In genomic region chr19:14073925-14074838, GRCh38 we compare ENCODE assay signal across 9 cellular contexts. TPM values are rescaled to one million over a fixed set of nuclear protein-coding genes. Genes with fewer than 3 reads are reported as not detected.
DNase-seq lines count a peak whose midpoint lies in the region; ATAC-seq, FAIRE-seq and TF ChIP-seq lines count a peak whose summit lies in the region.
"Had no signal": no experiment of that assay in that cellular context is flagged by ENCODE, and none has a peak within 500 bp of the region (broad histone marks: within the 10 kb centered on the region; RNA-seq: fewer than 3 reads in every experiment).

No MANE protein-coding gene starts in this region.

- H3K4me2 ChIP-seq in H1 (ENCODE audit: insufficient read depth in 1 of 2, low read depth in 2 of 2, low read length in 2 of 2) = peak overlapping the region; percentile 57 to 98

- H3K18ac ChIP-seq in H1 (ENCODE audit: extremely low read depth, low read length) = peak overlapping the region; percentile 32; the same call in 1 of the 2 replicates

- no peak for TF ChIP-seq CTCF in H1 (IDR thresholded peaks at IDR 0.05; ENCODE audit: control extremely low read depth in 1 of 3, insufficient read depth in 1 of 3, low read depth in 1 of 3, low read length in 3 of 3)

- H4K20me1 ChIP-seq in H1 (replicated peaks in 1 of 2; ENCODE audit: control insufficient read depth in 1 of 2, insufficient read depth in 2 of 2, low read length in 2 of 2) = peaks cover 0 to 2% of the 10 kb centered on the region in 2 experiments

- no peak overlapping the region for H4K91ac ChIP-seq in H1 (replicated peaks; ENCODE audit: insufficient read length, low read length)

- H4K5ac ChIP-seq in H1 (ENCODE audit: insufficient read length, low read depth, low read length) = no peak overlapping the region

- H3K36me3 ChIP-seq in SJSA1 (no peaks in the 10 kb centered on the region), H1 (ENCODE audit: control insufficient read depth in 2 of 4, insufficient read depth in 4 of 4, low read length in 3 of 4) (no peaks in the 10 kb centered on the region), aorta (ENCODE audit: control insufficient read depth in 1 of 2, insufficient read depth in 2 of 2, low read length in 1 of 2) (no peaks in the 10 kb centered on the region)

- H3K14ac ChIP-seq in H1 (ENCODE audit: insufficient read length) = no peak overlapping the region

- peak overlapping the region; percentile 52 for H3K4me3 ChIP-seq in SJSA1
- peak overlapping the region; percentile 42 to 66 (median 50) for H3K4me3 ChIP-seq in H1 (ENCODE audit: extremely low read depth in 1 of 4, insufficient read depth in 2 of 4, low read depth in 3 of 4, low read length in 4 of 4)
- peak overlapping the region; percentile 29 to 52 for H3K4me3 ChIP-seq in aorta (ENCODE audit: low read length in 2 of 2)

- FAIRE-seq in H1 (lab: Jason Lieb, UNC) = no peak
- FAIRE-seq: islet of Langerhans had no signal

- no peak for TF ChIP-seq POLR2A in H1 (IDR thresholded peaks at IDR 0.05; ENCODE audit: control extremely low read depth in 1 of 2, low read depth in 2 of 2, low read length in 2 of 2)

- peak overlapping the region; percentile 84 for H3K4me3 Mint-ChIP-seq in activated T-cell treated with anti-CD3 and anti-CD28 coated beads, Interleukin-2, amount 50 U/mL, for 24 hours

- H2BK5ac ChIP-seq in H1 (ENCODE audit: low read depth, low read length) = no peak overlapping the region

- no peak overlapping the region for H3K23ac ChIP-seq in H1 (ENCODE audit: insufficient read length)

- peaks cover 4% of the 10 kb centered on the region for H3K36me3 Mint-ChIP-seq in activated T-cell treated with anti-CD3 and anti-CD28 coated beads, Interleukin-2, amount 50 U/mL, for 24 hours (ENCODE audit: low read depth)

- H3K27ac Mint-ChIP-seq in activated T-cell treated with anti-CD3 and anti-CD28 coated beads, Interleukin-2, amount 50 U/mL, for 24 hours = peak overlapping the region; percentile 47

- CTCF ChIA-PET in H1 (lab: Charles Lee; ENCODE audit: partially characterized antibody) = interaction anchor here (0.6 to 7.0 kb wide), 23 partner anchors 8 to 216 kb away, joined by 3 to 103 read pairs (median 4); partner anchors contain the start of genes C19orf67, NANOS3 and PALM3

- H2BK20ac ChIP-seq in H1 (ENCODE audit: low read length) = no peak overlapping the region

- H4K8ac ChIP-seq in H1 (ENCODE audit: extremely low read depth, insufficient read depth, low read length) = peak overlapping the region; percentile 62

- intact Hi-C loops in aorta (cut with DNase I) = loop anchor here (1.0 to 10.0 kb wide), 3 partner anchors 193 to 299 kb away; partner anchors contain the start of gene C19orf53 (in 1 of the 2)

- no peaks in the 10 kb centered on the region for H3K79me2 ChIP-seq in H1 (ENCODE audit: control insufficient read depth in 1 of 2, insufficient read depth in 2 of 2, low read length in 2 of 2)

- peaks cover 11% of the 10 kb centered on the region for H3K9me3 ChIP-seq in SJSA1 (replicated peaks)
- no peaks in the 10 kb centered on the region; a peak in 1 of 4 replicates for H3K9me3 ChIP-seq in H1 (ENCODE audit: insufficient read depth in 2 of 2, low read depth in 1 of 2, low read length in 1 of 2)
- no peaks in the 10 kb centered on the region for H3K9me3 ChIP-seq in aorta (ENCODE audit: control insufficient read depth, low read length)

- no peaks in the 10 kb centered on the region for H3K9me3 Mint-ChIP-seq in activated T-cell treated with anti-CD3 and anti-CD28 coated beads, Interleukin-2, amount 50 U/mL, for 24 hours

- no peak overlapping the region for H2BK15ac ChIP-seq in H1 (ENCODE audit: low read length)

- no peak overlapping the region for H2BK12ac ChIP-seq in H1 (ENCODE audit: low read depth, low read length)

- no peak overlapping the region for H3K4ac ChIP-seq in H1 (replicated peaks; ENCODE audit: insufficient read length, low read depth, low read length)

- no peaks in the 10 kb centered on the region for H3K79me1 ChIP-seq in H1 (ENCODE audit: low read depth, low read length)

- H3K4me1 ChIP-seq in SJSA1 (replicated peaks) (peaks cover 36% of the 10 kb centered on the region), H1 (replicated peaks in 1 of 4; ENCODE audit: control insufficient read depth in 3 of 4, insufficient read depth in 4 of 4, low read length in 3 of 4) (peaks cover 0 to 15% (median 9%) of the 10 kb centered on the region in 4 experiments; a peak in 5 of 7 replicates), aorta (ENCODE audit: control insufficient read depth in 1 of 2, insufficient read depth in 2 of 2, low read length in 2 of 2) (no peaks in the 10 kb centered on the region)

- peak; percentile 46 for DNase-seq in activated T-cell treated with anti-CD3 and anti-CD28 coated beads, Interleukin-2, amount 50 U/mL, for 24 hours
- DNase-seq in activated T-cell treated with anti-CD3 and anti-CD28 coated beads, Interleukin-2, amount 50 U/mL, for 1 hour = no peak
- DNase-seq in SJSA1 (ENCODE audit: low read depth in 1 of 2, low spot score in 2 of 2) = peak in 1 of 2 experiments; percentile 53
- peak in 1 of 2 experiments; percentile 64 for DNase-seq in H1 (ENCODE audit: low read depth in 1 of 2, low spot score in 2 of 2)
- peak; percentile 30 for DNase-seq in myocyte (ENCODE audit: low read depth)
- DNase-seq in aorta = no peak

- H3K27me3 Mint-ChIP-seq in activated T-cell treated with anti-CD3 and anti-CD28 coated beads, Interleukin-2, amount 50 U/mL, for 24 hours = peaks cover 3% of the 10 kb centered on the region

- H3K27me3 ChIP-seq in SJSA1 (replicated peaks) (peaks cover 25% of the 10 kb centered on the region), H1 (replicated peaks in 1 of 4; ENCODE audit: control insufficient read depth in 3 of 4, extremely low read depth in 1 of 4, insufficient read depth in 3 of 4, low read length in 3 of 4) (peaks cover 17 to 40% (median 32%) of the 10 kb centered on the region in 4 experiments), aorta (ENCODE audit: control insufficient read depth in 1 of 2, insufficient read depth in 2 of 2, low read length in 1 of 2) (no peaks in the 10 kb centered on the region)

- no peak for TF ChIP-seq EP300 in H1 (IDR thresholded peaks at IDR 0.05; ENCODE audit: borderline replicate concordance in 1 of 2, low read depth in 2 of 2, low read length in 2 of 2)

- H3K27ac ChIP-seq in SJSA1 (no peak overlapping the region), H1 (ENCODE audit: low read depth, low read length) (no peak overlapping the region), aorta (ENCODE audit: low read depth in 1 of 2, low read length in 2 of 2) (peak overlapping the region; percentile 30 to 69)

- POLR2A ChIA-PET in H1 (lab: Charles Lee; ENCODE audit: partially characterized antibody) = interaction anchor here (0.7 to 2.6 kb wide), 5 partner anchors 18 to 193 kb away, joined by 3 to 10 read pairs (median 3); partner anchors contain the start of gene IL27RA

- no peak overlapping the region for H2BK120ac ChIP-seq in H1 (replicated peaks; ENCODE audit: low read depth, low read length)

- H2AFZ ChIP-seq in H1 (ENCODE audit: low read length) = peak overlapping the region; percentile 64; the same call in 1 of the 2 replicates

- H2AK5ac ChIP-seq in H1 (ENCODE audit: low read depth, low read length) = no peak overlapping the region

- H3K9ac ChIP-seq in H1 (replicated peaks in 1 of 4; ENCODE audit: extremely low read depth in 1 of 4, low read depth in 3 of 4, low read length in 3 of 4) = no peak overlapping the region; a peak in 2 of 7 replicates

- 16% methylated on average over 38 of the region's 44 CpGs; no CpG with 5 or more reads in 1 of the 2 experiments for WGBS in H1 (ENCODE audit: extremely low coverage in 1 of 2, insufficient coverage in 1 of 2, insufficient read length in 1 of 2, insufficient replicate concordance in 2 of 2, low coverage in 1 of 2, low lambda C conversion rate in 2 of 2, missing lambda C conversion rate in 1 of 2), 2 experiments
- 1% methylated on average over 42 to 44 of the region's 44 CpGs for WGBS in aorta, 2 donors

- ATAC-seq in aorta (ENCODE audit: low FRiP score) = peak; percentile 30
- no peak for ATAC-seq in GM21526 (IDR thresholded peaks at IDR 0.05; ENCODE audit: low FRiP score, unreplicated experiment)
- no peak for ATAC-seq in GM19351 (IDR thresholded peaks at IDR 0.05; ENCODE audit: unreplicated experiment)

- H3K23me2 ChIP-seq in H1 (ENCODE audit: low read depth, low read length) = peaks cover 18% of the 10 kb centered on the region; the same call in 1 of the 2 replicates

- no peak overlapping the region for H3K56ac ChIP-seq in H1 (replicated peaks; ENCODE audit: insufficient read length, low read depth, low read length)

- no peak for TF ChIP-seq RAD21 in H1 (IDR thresholded peaks at IDR 0.05 in 1 of 2, conservative IDR thresholded peaks at IDR 0.05 in 1 of 2; ENCODE audit: low read depth in 2 of 2, low read length in 2 of 2)

- H3K4me1 Mint-ChIP-seq in activated T-cell treated with anti-CD3 and anti-CD28 coated beads, Interleukin-2, amount 50 U/mL, for 24 hours (ENCODE audit: low read depth) = peaks cover 26% of the 10 kb centered on the region

RNA-seq across cellular contexts. Expression of gene MISP3, which starts 1.6 kb away (rescaled TPM):
- total RNA-seq in SJSA1 (2014; rRNA removed; shearing (Covaris generic)) = 0.34 TPM in 1 of 2 replicates, not detected in the other
- total RNA-seq in H1 (2021; fragmentation: NEBNext Ultra II Directional; extraction: Animal tissue kit (Norgen Biotek cat#: 25700)) = 0.92 and 1.4 TPM in 2 replicates
- polyA plus RNA-seq in H1 (2011; rRNA removed) (0.74 and 0.96 TPM in 2 replicates), aorta (1 to 10 TPM; 4.7 to 6.6 TPM)
- 1.3 TPM for polyA plus RNA-seq in H1 (2011; cell fraction: cytosol; rRNA removed)
- 2.1 TPM for polyA plus RNA-seq in H1 (2011; cell fraction: nucleus; rRNA removed)
- 1.2 to 2.2 TPM (median 1.6 TPM) in 4 replicates for polyA plus RNA-seq in H1 (2012, experiment 1 of 2)
- 0.89 TPM for polyA plus RNA-seq in H1 (2012, experiment 2 of 2)
- 1.3 TPM for polyA plus RNA-seq in H1 (2013, experiment 1 of 2)
- polyA plus RNA-seq in H1 (2013, experiment 2 of 2) = 1.2 TPM
- polyA minus RNA-seq in H1 (2011; rRNA and poly(A)+ RNA removed) = 0.10 and 0.16 TPM in 2 replicates
- not detected for polyA minus RNA-seq in H1 (2011; cell fraction: cytosol; rRNA and poly(A)+ RNA removed)
- 0.80 TPM for polyA minus RNA-seq in H1 (2011; cell fraction: nucleus; rRNA and poly(A)+ RNA removed)
- total RNA-seq in myocyte (2.7 and 3.0 TPM in 2 replicates), aorta (1 to 10 TPM; 1.2 to 2.2 TPM)
- 6.7 TPM for polyA plus RNA-seq in myocyte (2012)

RNA-seq across cellular contexts. Expression of gene C19orf67, which starts 11.4 kb away (rescaled TPM):
- not detected in 2 replicates for total RNA-seq in SJSA1 (2014; rRNA removed; shearing (Covaris generic))
- 0.52 TPM in 1 of 2 replicates, not detected in the other for total RNA-seq in H1 (2021; fragmentation: NEBNext Ultra II Directional; extraction: Animal tissue kit (Norgen Biotek cat#: 25700))
- 0.12 and 0.25 TPM in 2 replicates for polyA plus RNA-seq in H1 (2011; rRNA removed)
- polyA plus RNA-seq in H1 (2011; cell fraction: cytosol; rRNA removed) = 0.23 TPM
- 0.37 TPM for polyA plus RNA-seq in H1 (2011; cell fraction: nucleus; rRNA removed)
- polyA plus RNA-seq in H1 (2012, experiment 1 of 2) = not detected in 4 replicates
- 0.46 TPM for polyA plus RNA-seq in H1 (2012, experiment 2 of 2)
- polyA plus RNA-seq in H1 (2013, experiment 1 of 2) = 0.04 TPM
- polyA plus RNA-seq in H1 (2013, experiment 2 of 2) = 0.11 TPM
- polyA minus RNA-seq in H1 (2011; rRNA and poly(A)+ RNA removed) = 0.19 and 0.37 TPM in 2 replicates
- polyA minus RNA-seq in H1 (2011; cell fraction: cytosol; rRNA and poly(A)+ RNA removed) = not detected
- not detected for polyA minus RNA-seq in H1 (2011; cell fraction: nucleus; rRNA and poly(A)+ RNA removed)
- total RNA-seq in myocyte = not detected in 2 replicates
- 0.14 TPM for polyA plus RNA-seq in myocyte (2012)
- total RNA-seq in aorta = not detected
- not detected for polyA plus RNA-seq in aorta

RNA-seq across cellular contexts. Expression of gene PALM3, which starts 12.3 kb away (rescaled TPM):
- not detected in 2 replicates for total RNA-seq in SJSA1 (2014; rRNA removed; shearing (Covaris generic))
- 31.3 and 33.1 TPM in 2 replicates for total RNA-seq in H1 (2021; fragmentation: NEBNext Ultra II Directional; extraction: Animal tissue kit (Norgen Biotek cat#: 25700))
- 5.8 and 12.1 TPM in 2 replicates for polyA plus RNA-seq in H1 (2011; rRNA removed)
- 21.0 TPM for polyA plus RNA-seq in H1 (2011; cell fraction: cytosol; rRNA removed)
- 11.7 TPM for polyA plus RNA-seq in H1 (2011; cell fraction: nucleus; rRNA removed)
- polyA plus RNA-seq in H1 (2012, experiment 1 of 2) = 26.0 to 38.6 TPM (median 32.7 TPM) in 4 replicates
- 10.6 TPM for polyA plus RNA-seq in H1 (2012, experiment 2 of 2)
- 18.2 TPM for polyA plus RNA-seq in H1 (2013, experiment 1 of 2)
- polyA plus RNA-seq in H1 (2013, experiment 2 of 2) = 18.3 TPM
- polyA minus RNA-seq in H1 (2011; rRNA and poly(A)+ RNA removed) = 3.2 and 3.3 TPM in 2 replicates
- 6.1 TPM for polyA minus RNA-seq in H1 (2011; cell fraction: cytosol; rRNA and poly(A)+ RNA removed)
- polyA minus RNA-seq in H1 (2011; cell fraction: nucleus; rRNA and poly(A)+ RNA removed) = 4.0 TPM
- not detected in 2 replicates for total RNA-seq in myocyte
- polyA plus RNA-seq in myocyte (2012) = 0.21 TPM
- total RNA-seq in aorta = under 1 TPM in 1 of 2 donors, not detected in 1; 0.63 TPM
- 1 to 10 TPM in 1 of 2 donors, under 1 TPM in 1; 0.18 to 3.5 TPM for polyA plus RNA-seq in aorta

RNA-seq across cellular contexts. Expression of gene SAMD1, which starts 16.4 kb away (rescaled TPM):
- 64.1 and 130 TPM in 2 replicates for total RNA-seq in SJSA1 (2014; rRNA removed; shearing (Covaris generic))
- total RNA-seq in H1 (2021; fragmentation: NEBNext Ultra II Directional; extraction: Animal tissue kit (Norgen Biotek cat#: 25700)) = 95.7 and 100 TPM in 2 replicates
- polyA plus RNA-seq in H1 (2011; rRNA removed) (40.0 and 52.4 TPM in 2 replicates), aorta (10 to 100 TPM; 27.4 to 28.4 TPM)
- 48.4 TPM for polyA plus RNA-seq in H1 (2011; cell fraction: cytosol; rRNA removed)
- polyA plus RNA-seq in H1 (2011; cell fraction: nucleus; rRNA removed) = 118 TPM
- polyA plus RNA-seq in H1 (2012, experiment 1 of 2) = 53.3 to 76.4 TPM (median 71.1 TPM) in 4 replicates
- 74.0 TPM for polyA plus RNA-seq in H1 (2012, experiment 2 of 2)
- polyA plus RNA-seq in H1 (2013, experiment 1 of 2) = 83.6 TPM
- polyA plus RNA-seq in H1 (2013, experiment 2 of 2) = 81.7 TPM
- polyA minus RNA-seq in H1 (2011; rRNA and poly(A)+ RNA removed) = 7.6 and 10.5 TPM in 2 replicates
- polyA minus RNA-seq in H1 (2011; cell fraction: cytosol; rRNA and poly(A)+ RNA removed) = 26.8 TPM
- 18.2 TPM for polyA minus RNA-seq in H1 (2011; cell fraction: nucleus; rRNA and poly(A)+ RNA removed)
- total RNA-seq in myocyte (25.9 and 41.0 TPM in 2 replicates), aorta (10 to 100 TPM; 28.1 to 32.9 TPM)
- 25.1 TPM for polyA plus RNA-seq in myocyte (2012)

RNA-seq across cellular contexts. Expression of gene IL27RA, which starts 42.6 kb away (rescaled TPM):
- 2.0 and 4.0 TPM in 2 replicates for total RNA-seq in SJSA1 (2014; rRNA removed; shearing (Covaris generic))
- total RNA-seq in H1 (2021; fragmentation: NEBNext Ultra II Directional; extraction: Animal tissue kit (Norgen Biotek cat#: 25700)) = 14.7 and 15.1 TPM in 2 replicates
- polyA plus RNA-seq in H1 (2011; rRNA removed) (9.9 and 10.8 TPM in 2 replicates), aorta (1 to 10 TPM in 1 of 2 donors, under 1 TPM in 1; 0.36 to 1.3 TPM)
- polyA plus RNA-seq in H1 (2011; cell fraction: cytosol; rRNA removed) = 10.1 TPM
- polyA plus RNA-seq in H1 (2011; cell fraction: nucleus; rRNA removed) = 10.7 TPM
- polyA plus RNA-seq in H1 (2012, experiment 1 of 2) = 10.1 to 14.2 TPM (median 12.6 TPM) in 4 replicates
- polyA plus RNA-seq in H1 (2012, experiment 2 of 2) = 12.9 TPM
- polyA plus RNA-seq in H1 (2013, experiment 1 of 2) = 24.7 TPM
- 24.8 TPM for polyA plus RNA-seq in H1 (2013, experiment 2 of 2)
- 5.9 TPM in 2 replicates for polyA minus RNA-seq in H1 (2011; rRNA and poly(A)+ RNA removed)
- 8.6 TPM for polyA minus RNA-seq in H1 (2011; cell fraction: cytosol; rRNA and poly(A)+ RNA removed)
- polyA minus RNA-seq in H1 (2011; cell fraction: nucleus; rRNA and poly(A)+ RNA removed) = 3.5 TPM
- total RNA-seq in myocyte (0.32 TPM in 1 of 2 replicates, not detected in the other), aorta (1 to 10 TPM; 2.8 to 5.5 TPM)
- polyA plus RNA-seq in myocyte (2012) = 0.78 TPM

Comparison
In these comparisons a context has a peak if more than half of its experiments do, and no peak if none do; other contexts are left out.
1. DNase-seq: peak in activated T-cell treated with anti-CD3 and anti-CD28 coated beads, Interleukin-2, amount 50 U/mL, for 24 hours (single experiment) and myocyte (single experiment); none in activated T-cell treated with anti-CD3 and anti-CD28 coated beads, Interleukin-2, amount 50 U/mL, for 1 hour (single experiment) and aorta (0 of 2).
2. H3K27ac ChIP-seq: peak in aorta (2 of 2); none in SJSA1 (single experiment) and H1 (single experiment).
3. RNA of gene PALM3, which starts 12.3 kb away (total RNA-seq): 31.3 to 33.1 TPM in H1; 0.63 TPM in aorta, not detected in SJSA1 and not detected in myocyte; every median in the first group is over 10 times any median in the second.
4. Peak in every context shown above with its lines, with median percentiles within 50 percentile points of each other: H3K4me3 ChIP-seq.